8 cellular contexts compared by ENCODE assay signal in genomic region chr10:78047314-78047891, GRCh38. TPM values are rescaled to one million over a fixed set of nuclear protein-coding genes. Genes with fewer than 3 reads are reported as not detected.
A peak's percentile ranks its signal among the peaks of the same experiment; 100 is the strongest.
DNase-seq lines count a peak whose midpoint lies in the region; ATAC-seq lines count a peak whose summit lies in the region.

No MANE protein-coding gene starts in this region.

- intact Hi-C loops in cardiac septum (cut with DNase I), result loop anchor here (2.0 to 10.0 kb wide), 4 partner anchors 357 to 1149 kb away; partner anchors contain the start of gene ZMIZ1

- DNase-seq in CMK (ENCODE audit: low read depth) (peak; percentile 75), NCI-H1048 (lab: John Stamatoyannopoulos, UW) (peak; percentile 45), SW 1271 (lab: John Stamatoyannopoulos, UW) (peak; percentile 29 to 35), cardiac septum (ENCODE audit: low spot score) (peak; percentile 90), putamen (ENCODE audit: low spot score) (peak; percentile 84)
- DNase-seq in activated naive CD8-positive, alpha-beta T cell treated with anti-CD3 and anti-CD28 coated beads, Interleukin-2, amount 50 U/mL, for 16 hours (ENCODE audit: low read depth, low spot score), result peak; percentile 62

- peak; percentile 62 for ATAC-seq in GM21576 (IDR thresholded peaks at IDR 0.05; ENCODE audit: unreplicated experiment)
- no peak for ATAC-seq in GM21360 (IDR thresholded peaks at IDR 0.05; ENCODE audit: unreplicated experiment)

RNA-seq across cellular contexts. Expression of gene RPS24, which starts 13.7 kb away (rescaled TPM):
- 694 TPM for total RNA-seq in cardiac septum

RNA-seq across cellular contexts. Expression of gene POLR3A, which starts 18.1 kb away (rescaled TPM):
- 9.9 TPM for total RNA-seq in cardiac septum

Comparison
In these comparisons a context has a peak if more than half of its experiments do, and no peak if none do; other contexts are left out.
1. DNase-seq: peak in every context shown above with its lines; median percentile 90 in cardiac septum; 84 in putamen; 75 in CMK; 62 in activated naive CD8-positive, alpha-beta T cell treated with anti-CD3 and anti-CD28 coated beads, Interleukin-2, amount 50 U/mL, for 16 hours; 45 in NCI-H1048; 32 in SW 1271.